Comparison of ENCODE assay signal across 8 cellular contexts in genomic region chr20:5001174-5002076, GRCh38. TPM values are rescaled to one million over a fixed set of nuclear protein-coding genes. Genes with fewer than 3 reads are reported as not detected.
DNase-seq lines count a peak whose midpoint lies in the region; ATAC-seq and TF ChIP-seq lines count a peak whose summit lies in the region.

Gene SLC23A2, minus strand, starts transcription at chr20:5001510. Its CDS starts 68,948 bp downstream, at chr20:4932562.

- TF ChIP-seq CTCF in GM12864 (IDR thresholded peaks at IDR 0.05; ENCODE audit: low read depth, low read length, missing control alignments), result no peak
- TF ChIP-seq CTCF in SU-DHL-6 (IDR thresholded peaks at IDR 0.05; ENCODE audit: insufficient read depth, low read length, poor library complexity, severe bottlenecking), result no peak

- H3F3A ChIP-seq in SU-DHL-6 (ENCODE audit: insufficient read depth), result peaks cover 18% of the 10 kb centered on the region; the same call in 1 of the 2 replicates

- H3K9me3 ChIP-seq in SU-DHL-6 (ENCODE audit: insufficient read depth, low read length), result no peaks in the 10 kb centered on the region
- H3K9me3 ChIP-seq in right cardiac atrium (ENCODE audit: control insufficient read depth, low read length), result no peaks in the 10 kb centered on the region

- H3K36me3 ChIP-seq in SU-DHL-6 (ENCODE audit: low read length), result no peaks in the 10 kb centered on the region
- H3K36me3 ChIP-seq in rectal smooth muscle tissue (ENCODE audit: control insufficient read depth, insufficient read depth, low read length), result no peaks in the 10 kb centered on the region

- peak within 1 kb of the TSS; percentile 80 for H2AFZ ChIP-seq in SU-DHL-6 (ENCODE audit: low read depth, low read length, severe bottlenecking)

- DNase-seq in GM12864 (ENCODE audit: low read depth), result no peak
- peak; percentile 21 for DNase-seq in amniotic epithelial cell (ENCODE audit: low read depth)
- peak; percentile 49 to 84 (median 80) for DNase-seq in right cardiac atrium
- DNase-seq in NCI-H1436 (lab: John Stamatoyannopoulos, UW), result no peak

- peak within 1 kb of the TSS; percentile 51 for H3K27ac ChIP-seq in SU-DHL-6 (ENCODE audit: low read depth, low read length)
- H3K27ac ChIP-seq in right cardiac atrium (ENCODE audit: low read length), result no peak within 1 kb of the TSS
- H3K27ac ChIP-seq in rectal smooth muscle tissue (ENCODE audit: low read depth, low read length), result no peak within 1 kb of the TSS

- peak within 1 kb of the TSS; percentile 76 for H3K4me3 ChIP-seq in GM12864 (ENCODE audit: low read depth, low read length)
- H3K4me3 ChIP-seq in SU-DHL-6 (ENCODE audit: insufficient read depth, low read length, poor library complexity, severe bottlenecking), result peak within 1 kb of the TSS; percentile 67
- peak within 1 kb of the TSS; percentile 100 for H3K4me3 ChIP-seq in right cardiac atrium (ENCODE audit: low read length)
- peak within 1 kb of the TSS; percentile 79 for H3K4me3 ChIP-seq in rectal smooth muscle tissue (ENCODE audit: low read length)

- H4K20me1 ChIP-seq in SU-DHL-6 (ENCODE audit: low read depth, low read length), result no peaks in the 10 kb centered on the region

- peak within 1 kb of the TSS; percentile 69 for H3K4me2 ChIP-seq in SU-DHL-6 (ENCODE audit: low read depth, low read length, poor library complexity, severe bottlenecking)

- ATAC-seq in HG03432 (IDR thresholded peaks at IDR 0.05; ENCODE audit: unreplicated experiment) (peak; percentile 66), right cardiac atrium (peak; percentile 89 to 91), HG02938 (IDR thresholded peaks at IDR 0.05; ENCODE audit: unreplicated experiment) (no peak)

- H3K4me1 ChIP-seq in right cardiac atrium (ENCODE audit: control insufficient read depth, insufficient read depth, low read length) (peaks cover 6% of the 10 kb centered on the region), rectal smooth muscle tissue (ENCODE audit: control insufficient read depth, insufficient read depth, low read length) (peaks cover 8% of the 10 kb centered on the region)

- H3K9ac ChIP-seq in SU-DHL-6 (ENCODE audit: low read length) (peak within 1 kb of the TSS; percentile 82), rectal smooth muscle tissue (ENCODE audit: low read length) (peak within 1 kb of the TSS; percentile 53)

- H3K9me2 ChIP-seq in SU-DHL-6 (replicated peaks; ENCODE audit: insufficient read depth, low read length), result no peaks in the 10 kb centered on the region

- peaks cover 43% of the 10 kb centered on the region for H3K79me2 ChIP-seq in SU-DHL-6 (ENCODE audit: insufficient read depth, low read length)

- H3K27me3 ChIP-seq in SU-DHL-6 (ENCODE audit: low read length), result no peaks in the 10 kb centered on the region
- no peaks in the 10 kb centered on the region for H3K27me3 ChIP-seq in right cardiac atrium (ENCODE audit: control insufficient read depth, insufficient read depth)
- no peaks in the 10 kb centered on the region for H3K27me3 ChIP-seq in rectal smooth muscle tissue (ENCODE audit: control insufficient read depth, insufficient read depth, low read length)

- 1% methylated on average over 88 of the region's 88 CpGs for WGBS in right cardiac atrium

- intact Hi-C loops in right cardiac atrium (cut with DNase I), result loop anchor here in 1 of 4 donors (10.0 kb wide), 1 partner anchor 83 kb away; no protein-coding TSS in a partner anchor

RNA-seq across cellular contexts. Expression of gene SLC23A2, which starts in this region (rescaled TPM):
- total RNA-seq in right cardiac atrium, result 10 to 100 TPM; 11.8 to 15.9 (median 12.7) TPM
- polyA plus RNA-seq in right cardiac atrium, result 5.2 TPM

Comparison
In these comparisons a context has a peak if more than half of its experiments do, and no peak if none do; other contexts are left out.
1. DNase-seq: peak in amniotic epithelial cell (single experiment) and right cardiac atrium (3 of 3); none in GM12864 (single experiment) and NCI-H1436 (single experiment).
2. Peak in every context shown above with its lines, with median percentiles within 50 percentile points of each other: H3K4me3 ChIP-seq.